Comparison of ENCODE assay signal across 18 cellular contexts in the genomic region with DNA sequence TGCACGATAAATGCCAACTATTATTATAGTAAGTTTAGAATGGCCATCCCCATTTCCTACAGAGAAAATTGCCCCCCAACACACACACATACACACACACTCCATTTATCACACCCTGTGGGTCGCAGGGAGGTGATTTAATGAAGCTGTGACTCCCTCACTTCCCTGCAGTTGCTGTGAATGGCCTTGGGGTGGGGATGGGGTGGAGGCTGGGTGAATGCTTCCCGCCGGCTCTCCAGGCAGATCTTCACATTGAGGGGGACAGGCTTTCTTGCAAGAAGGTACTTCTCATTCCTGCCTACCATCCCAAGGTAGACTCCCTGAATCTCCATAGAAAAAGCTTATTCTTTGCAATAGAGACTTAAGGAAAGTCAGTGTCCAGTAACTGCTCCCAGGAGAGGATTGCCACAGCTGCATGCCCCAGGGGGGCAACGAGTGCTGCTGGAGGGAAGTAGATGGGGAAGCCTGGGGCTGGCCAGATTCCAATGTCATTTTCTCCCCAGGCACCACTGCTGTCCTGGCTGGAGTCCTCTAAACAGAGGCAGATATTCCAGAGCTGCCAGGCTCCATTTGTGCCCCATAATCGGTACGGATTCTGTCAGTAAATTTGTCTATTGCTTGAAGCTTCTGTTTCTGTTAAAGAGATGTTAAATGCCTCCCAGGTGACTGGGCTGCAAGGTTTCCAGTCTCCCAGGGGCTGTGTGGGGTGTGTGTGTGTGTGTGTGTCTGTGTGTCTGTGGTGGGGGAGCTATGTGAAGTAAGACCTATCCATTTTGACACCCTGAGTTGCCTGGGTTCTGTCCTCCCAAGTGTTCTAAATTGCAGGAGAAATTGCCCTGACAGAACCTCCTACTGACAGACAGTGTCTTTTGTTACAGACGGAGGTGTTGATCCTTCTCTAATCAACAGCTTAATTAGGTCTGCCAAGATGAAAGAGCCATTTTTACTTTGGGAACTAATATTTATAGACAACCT.
DNase-seq lines count a peak whose midpoint lies in the region; ATAC-seq and TF ChIP-seq lines count a peak whose summit lies in the region.
"Had no signal": no experiment of that assay in that cellular context is flagged by ENCODE, and none has a peak within 500 bp of the region (broad histone marks: within the 10 kb centered on the region; RNA-seq: fewer than 3 reads in every experiment).

No MANE protein-coding gene starts in this region.

- H3K4me1 ChIP-seq in heart left ventricle: no peaks in the 10 kb centered on the region

- H3K9me3 Mint-ChIP-seq in type B pancreatic cell: no peaks in the 10 kb centered on the region
- H3K9me3 Mint-ChIP-seq: activated naive CD4-positive, alpha-beta T cell treated with anti-CD3 and anti-CD28 coated beads, Interleukin-2, amount 50 U/mL, for 24 hours; activated T-cell treated with anti-CD3 and anti-CD28 coated beads, Interleukin-2, amount 50 U/mL, for 4 hours had no signal

- no peaks in the 10 kb centered on the region for H3K36me3 Mint-ChIP-seq in type B pancreatic cell
- H3K36me3 Mint-ChIP-seq: activated naive CD4-positive, alpha-beta T cell treated with anti-CD3 and anti-CD28 coated beads, Interleukin-2, amount 50 U/mL, for 24 hours; CD14-positive monocyte had no signal

- no peaks in the 10 kb centered on the region for H3K36me3 ChIP-seq in heart left ventricle

- DNase-seq in NCI-H2227 (lab: John Stamatoyannopoulos, UW; ENCODE audit: unreplicated experiment) (peak; percentile 25), NCI-H2227 treated with DMSO at 0.1 percent for 48 hours (lab: John Stamatoyannopoulos, UW) (no peak), NCI-H345 (lab: John Stamatoyannopoulos, UW) (peak; percentile 74), ecto neural progenitor cell (ENCODE audit: low spot score) (peak; percentile 47), type B pancreatic cell (ENCODE audit: extremely low spot score, unreplicated experiment) (peak; percentile 43), heart left ventricle (no peak)
- DNase-seq: activated CD8-positive, alpha-beta T cell treated with anti-CD3 and anti-CD28 coated beads, Interleukin-2, amount 10 ng/mL, durations not matched to agents 7 days and 5 days; activated T-cell treated with anti-CD3 and anti-CD28 coated beads, Interleukin-2, amount 50 U/mL, for 4 hours; DMS 273 treated with DMSO at 0.1 percent for 48 hours; glutamatergic neuron; left ventricle myocardium superior; NCI-H1436 treated with DMSO at 0.1 percent for 48 hours; NCI-H524 had no signal

- TF ChIP-seq CTCF in type B pancreatic cell (conservative IDR thresholded peaks at IDR 0.05): no peak
- TF ChIP-seq CTCF in heart left ventricle (IDR thresholded peaks at IDR 0.05): no peak

- no peak for ATAC-seq in HG03439 (IDR thresholded peaks at IDR 0.05; ENCODE audit: unreplicated experiment)
- no peak for ATAC-seq in HG03139 (IDR thresholded peaks at IDR 0.05; ENCODE audit: unreplicated experiment)
- ATAC-seq in heart left ventricle: no peak
- ATAC-seq: activated CD8-positive, alpha-beta T cell treated with anti-CD3 and anti-CD28 coated beads, Interleukin-2, amount 10 ng/mL, durations not matched to agents 7 days and 5 days; activated T-cell treated with anti-CD3 and anti-CD28 coated beads, Interleukin-2, amount 50 U/mL, for 4 hours; left ventricle myocardium superior had no signal

- H3K27ac Mint-ChIP-seq in type B pancreatic cell: no peak overlapping the region
- H3K27ac Mint-ChIP-seq: activated CD8-positive, alpha-beta T cell treated with anti-CD3 and anti-CD28 coated beads, Interleukin-2, amount 10 ng/mL, durations not matched to agents 7 days and 5 days; activated naive CD4-positive, alpha-beta T cell treated with anti-CD3 and anti-CD28 coated beads, Interleukin-2, amount 50 U/mL, for 24 hours had no signal

- peaks cover 21% of the 10 kb centered on the region for H3K27me3 Mint-ChIP-seq in type B pancreatic cell
- H3K27me3 Mint-ChIP-seq: activated naive CD4-positive, alpha-beta T cell treated with anti-CD3 and anti-CD28 coated beads, Interleukin-2, amount 50 U/mL, for 24 hours had no signal

- TF ChIP-seq POLR2A in heart left ventricle (IDR thresholded peaks at IDR 0.05): no peak

- intact Hi-C loops in heart left ventricle (cut with DNase I): no loop called here

- no peaks in the 10 kb centered on the region for H3K9me3 ChIP-seq in heart left ventricle

- 47 to 54% (median 49%) methylated on average over 8 of the region's 8 CpGs for WGBS in heart left ventricle, 4 donors

- no peak overlapping the region for H3K27ac ChIP-seq in heart left ventricle
- H3K27ac ChIP-seq: VCaP had no signal

- H3K27me3 ChIP-seq in heart left ventricle: peaks cover 0 to 14% (median 0%) of the 10 kb centered on the region in 9 donors

- peaks cover 13% of the 10 kb centered on the region for H3K4me1 Mint-ChIP-seq in type B pancreatic cell (ENCODE audit: unreplicated experiment)
- H3K4me1 Mint-ChIP-seq: activated naive CD4-positive, alpha-beta T cell treated with anti-CD3 and anti-CD28 coated beads, Interleukin-2, amount 50 U/mL, for 24 hours; CD14-positive monocyte had no signal

- H3K4me3 Mint-ChIP-seq in type B pancreatic cell: no peak overlapping the region
- H3K4me3 Mint-ChIP-seq: activated CD8-positive, alpha-beta T cell treated with anti-CD3 and anti-CD28 coated beads, Interleukin-2, amount 10 ng/mL, durations not matched to agents 7 days and 5 days; activated naive CD4-positive, alpha-beta T cell treated with anti-CD3 and anti-CD28 coated beads, Interleukin-2, amount 50 U/mL, for 24 hours; activated T-cell treated with anti-CD3 and anti-CD28 coated beads, Interleukin-2, amount 50 U/mL, for 4 hours; CD14-positive monocyte had no signal

- no peak overlapping the region for H3K4me3 ChIP-seq in heart left ventricle

Comparison
In these comparisons a context has a peak if more than half of its experiments do, and no peak if none do; other contexts are left out.
1. DNase-seq: peak in NCI-H2227 (single experiment), NCI-H345 (single experiment), ecto neural progenitor cell (single experiment) and type B pancreatic cell (single experiment); none in NCI-H2227 treated with DMSO at 0.1 percent for 48 hours (single experiment) and heart left ventricle (0 of 5).